Comparison of ENCODE assay signal across 8 cellular contexts in genomic region chr17:19647697-19648474, GRCh38. TPM values are rescaled to one million over a fixed set of nuclear protein-coding genes. Genes with fewer than 3 reads are reported as not detected.
DNase-seq lines count a peak whose midpoint lies in the region; ATAC-seq, FAIRE-seq and TF ChIP-seq lines count a peak whose summit lies in the region.

No MANE protein-coding gene starts in this region.

- H3K56ac ChIP-seq in mesendoderm (ENCODE audit: low read length), result peak overlapping the region; percentile 92

- peak overlapping the region; percentile 91 for H3K27ac Mint-ChIP-seq in activated CD4-positive, alpha-beta T cell treated with anti-CD3 and anti-CD28 coated beads, Interleukin-2, amount 10 ng/mL, durations not matched to agents 24 days and 14 days

- H3K27ac ChIP-seq in endothelial cell of umbilical vein (ENCODE audit: insufficient read depth, low read depth, low read length), result peak overlapping the region; percentile 59
- peak overlapping the region; percentile 95 for H3K27ac ChIP-seq in mesendoderm (ENCODE audit: low read depth, low read length)

- H3K4me2 ChIP-seq in endothelial cell of umbilical vein (ENCODE audit: insufficient read depth, low read length) (peak overlapping the region; percentile 93), mesendoderm (ENCODE audit: low read length) (peak overlapping the region; percentile 81)

- H3K27me3 ChIP-seq in endothelial cell of umbilical vein (ENCODE audit: control insufficient read depth in 2 of 2, insufficient read depth in 2 of 2, low read length in 2 of 2) (peaks cover 0 to 4% of the 10 kb centered on the region in 2 experiments), mesendoderm (ENCODE audit: insufficient read depth, low read length, poor library complexity) (no peaks in the 10 kb centered on the region)

- no peaks in the 10 kb centered on the region for H3K9me1 ChIP-seq in endothelial cell of umbilical vein (replicated peaks; ENCODE audit: control insufficient read depth, extremely low read depth, insufficient read depth, low read length)

- FAIRE-seq in endothelial cell of umbilical vein (lab: Jason Lieb, UNC), result peak; percentile 70

- H3K36me3 ChIP-seq in endothelial cell of umbilical vein (ENCODE audit: control insufficient read depth in 2 of 2, extremely low read depth in 1 of 2, insufficient read depth in 2 of 2, low read length in 2 of 2), result no peaks in the 10 kb centered on the region
- H3K36me3 ChIP-seq in mesendoderm (ENCODE audit: control insufficient read depth, insufficient read depth, low read length), result no peaks in the 10 kb centered on the region

- H3K27me3 Mint-ChIP-seq in activated CD4-positive, alpha-beta T cell treated with anti-CD3 and anti-CD28 coated beads, Interleukin-2, amount 10 ng/mL, durations not matched to agents 24 days and 14 days, result peaks cover 9% of the 10 kb centered on the region

- intact Hi-C loops in activated CD4-positive, alpha-beta T cell treated with anti-CD3 and anti-CD28 coated beads, Interleukin-2, amount 10 ng/mL, durations not matched to agents 24 days and 14 days (cut with micrococcal nuclease), result loop anchor here (1.0 to 5.0 kb wide), 2 partner anchors 270 to 286 kb away; partner anchors contain the start of genes B9D1 and MAPK7
- intact Hi-C loops in endothelial cell of umbilical vein (cut with micrococcal nuclease), result loop anchor here (1.0 to 10.0 kb wide), 4 partner anchors 47 to 286 kb away; partner anchors contain the start of gene B9D1

- H2BK120ac ChIP-seq in mesendoderm (ENCODE audit: low read depth, low read length), result peak overlapping the region; percentile 1

- no peak for TF ChIP-seq POLR2A in endothelial cell of umbilical vein (IDR thresholded peaks at IDR 0.05; ENCODE audit: low read depth, low read length)

- CTCF ChIA-PET in endothelial cell of umbilical vein (lab: Charles Lee), result interaction anchor here (0.6 to 4.1 kb wide), 25 partner anchors 9 to 362 kb away, joined by 3 to 51 read pairs (median 5); partner anchors contain the start of genes B9D1 and SLC47A1

- H3K9ac ChIP-seq in endothelial cell of umbilical vein (replicated peaks; ENCODE audit: extremely low read depth, insufficient read depth, low read length) (peak overlapping the region; percentile 68), mesendoderm (ENCODE audit: low read length) (peak overlapping the region; percentile 83)

- H3K4me3 ChIP-seq in endothelial cell of umbilical vein (replicated peaks in 1 of 3; ENCODE audit: insufficient read depth in 1 of 3, low read depth in 1 of 3, low read length in 3 of 3) (peak overlapping the region; percentile 16 to 97 (median 88)), mesendoderm (ENCODE audit: low read length) (peak overlapping the region; percentile 31)

- peaks cover 26% of the 10 kb centered on the region for H3K4me1 ChIP-seq in endothelial cell of umbilical vein (ENCODE audit: control insufficient read depth, extremely low read depth, insufficient read depth, low read length)
- H3K4me1 ChIP-seq in mesendoderm (ENCODE audit: control insufficient read depth, low read depth, low read length), result peaks cover 13% of the 10 kb centered on the region

- peak overlapping the region; percentile 95 for H2BK5ac ChIP-seq in mesendoderm (ENCODE audit: low read length)

- H3K4ac ChIP-seq in mesendoderm (ENCODE audit: low read depth, low read length), result peak overlapping the region; percentile 83

- H3K36me3 Mint-ChIP-seq in activated CD4-positive, alpha-beta T cell treated with anti-CD3 and anti-CD28 coated beads, Interleukin-2, amount 10 ng/mL, durations not matched to agents 24 days and 14 days (ENCODE audit: low read depth), result peaks cover 1% of the 10 kb centered on the region

- WGBS in mesendoderm (ENCODE audit: extremely low coverage, insufficient coverage, low lambda C conversion rate), result no CpG with 5 or more reads among the region's 37 CpGs

- BruUV-seq in endothelial cell of umbilical vein (replicated peaks; lab: Mats Ljungman, UMichigan), result TSS peak; percentile 83

- no peaks in the 10 kb centered on the region for H4K20me1 ChIP-seq in endothelial cell of umbilical vein (replicated peaks; ENCODE audit: control insufficient read depth, extremely low read depth, insufficient read depth, low read length)

- peaks cover 16% of the 10 kb centered on the region for H3K79me2 ChIP-seq in endothelial cell of umbilical vein (ENCODE audit: control insufficient read depth, insufficient read depth, low read length)
- peaks cover 36% of the 10 kb centered on the region for H3K79me2 ChIP-seq in mesendoderm (ENCODE audit: control insufficient read depth, insufficient read depth, low read length)

- peaks cover 36% of the 10 kb centered on the region for H3K4me1 Mint-ChIP-seq in activated CD4-positive, alpha-beta T cell treated with anti-CD3 and anti-CD28 coated beads, Interleukin-2, amount 10 ng/mL, durations not matched to agents 24 days and 14 days

- no peaks in the 10 kb centered on the region for H3K9me3 Mint-ChIP-seq in activated CD4-positive, alpha-beta T cell treated with anti-CD3 and anti-CD28 coated beads, Interleukin-2, amount 10 ng/mL, durations not matched to agents 24 days and 14 days

- H3K4me3 Mint-ChIP-seq in activated CD4-positive, alpha-beta T cell treated with anti-CD3 and anti-CD28 coated beads, Interleukin-2, amount 10 ng/mL, durations not matched to agents 24 days and 14 days, result peak overlapping the region; percentile 89

- POLR2A ChIA-PET in endothelial cell of umbilical vein (lab: Charles Lee), result interaction anchor here (1.4 to 1.6 kb wide), 2 partner anchors 115 to 270 kb away, joined by 3 to 4 read pairs; no protein-coding TSS in a partner anchor

- H3K23ac ChIP-seq in mesendoderm (ENCODE audit: low read length), result peak overlapping the region; percentile 66

- ATAC-seq in HG02885 (IDR thresholded peaks at IDR 0.05; ENCODE audit: poor library complexity, unreplicated experiment), result peak; percentile 35

- H4K5ac ChIP-seq in mesendoderm (ENCODE audit: low read length), result peak overlapping the region; percentile 50

- H2AFZ ChIP-seq in endothelial cell of umbilical vein (ENCODE audit: low read depth, low read length), result peak overlapping the region; percentile 82

- peak; percentile 5 to 16 for DNase-seq in stimulated activated CD4-positive, alpha-beta T cell treated with anti-CD3 and anti-CD28 coated beads, Interleukin-15, amount 100 ng/mL, for 1 hour (ENCODE audit: low read depth in 1 of 2, low spot score in 1 of 2)
- no peak for DNase-seq in stimulated activated CD4-positive, alpha-beta T cell treated with anti-CD3 and anti-CD28 coated beads, Interleukin-12 subunit alpha, Interleukin-12 subunit beta, amount 100 ng/mL, for 4 hours
- DNase-seq in NCI-H2227 (lab: John Stamatoyannopoulos, UW; ENCODE audit: unreplicated experiment), result peak; percentile 50
- DNase-seq in activated CD4-positive, alpha-beta T cell treated with anti-CD3 and anti-CD28 coated beads, Interleukin-2, amount 10 ng/mL, durations not matched to agents 24 days and 14 days, result peak; percentile 82
- peak; percentile 72 for DNase-seq in endothelial cell of umbilical vein (ENCODE audit: low read depth, low spot score)
- DNase-seq in mesendoderm, result peak; percentile 92
- DNase-seq in stimulated activated CD8-positive, alpha-beta memory T cell treated with anti-CD3 and anti-CD28 coated beads, Interleukin-7, amount 100 ng/mL, for 24 hours (ENCODE audit: low read depth), result peak; percentile 1

- H3K18ac ChIP-seq in mesendoderm (ENCODE audit: low read length), result peak overlapping the region; percentile 69

- H3K79me1 ChIP-seq in mesendoderm (ENCODE audit: low read length), result peaks cover 4% of the 10 kb centered on the region

- TF ChIP-seq CTCF in endothelial cell of umbilical vein (IDR thresholded peaks at IDR 0.05; ENCODE audit: extremely low read depth in 1 of 2, insufficient read depth in 1 of 2, low read depth in 1 of 2, low read length in 2 of 2), result no peak

- H2BK15ac ChIP-seq in mesendoderm (replicated peaks; ENCODE audit: low read depth), result no peak overlapping the region

- dilution Hi-C loops in endothelial cell of umbilical vein (cut with MboI; ENCODE audit: extremely low pct_ligation_motif_present, low sequenced_read_pairs), result no loop called here

- H2AK5ac ChIP-seq in mesendoderm (ENCODE audit: low read length), result peak overlapping the region; percentile 0

- no peak overlapping the region for H4K8ac ChIP-seq in mesendoderm (ENCODE audit: low read depth, low read length)

- no peaks in the 10 kb centered on the region for H3K9me3 ChIP-seq in endothelial cell of umbilical vein (replicated peaks; ENCODE audit: control insufficient read depth, insufficient read depth, low read length)

TF ChIP-seq in endothelial cell of umbilical vein, 7 proteins besides CTCF, POLR2A, EP300 and RAD21:
- TF ChIP-seq POLR2AphosphoS5 (IDR thresholded peaks at IDR 0.05; ENCODE audit: insufficient read depth, low read depth, low read length), result no peak
- TF ChIP-seq JUN (IDR thresholded peaks at IDR 0.05; ENCODE audit: borderline replicate concordance, insufficient read depth, insufficient read length, low read depth), result no peak

RNA-seq across cellular contexts. Expression of gene ALDH3A2, which starts 0.7 kb away (rescaled TPM):
- 32.8 and 34.3 TPM in 2 replicates for total RNA-seq in activated CD4-positive, alpha-beta T cell treated with anti-CD3 and anti-CD28 coated beads, Interleukin-2, amount 10 ng/mL, durations not matched to agents 24 days and 14 days
- 28.1 and 36.5 TPM in 2 replicates for total RNA-seq in endothelial cell of umbilical vein
- polyA plus RNA-seq in endothelial cell of umbilical vein, result 11.1 and 16.7 TPM in 2 replicates
- polyA plus RNA-seq in endothelial cell of umbilical vein (2011; cell fraction: cytosol; rRNA removed), result 16.2 and 18.6 TPM in 2 replicates
- 24.8 and 35.0 TPM in 2 replicates for polyA plus RNA-seq in endothelial cell of umbilical vein (2011; cell fraction: nucleus; rRNA removed)
- 18.5 and 24.4 TPM in 2 replicates for polyA plus RNA-seq in endothelial cell of umbilical vein (2012)
- 32.4 and 33.7 TPM in 2 replicates for polyA minus RNA-seq in endothelial cell of umbilical vein
- polyA minus RNA-seq in endothelial cell of umbilical vein (2011; cell fraction: cytosol; rRNA and poly(A)+ RNA removed), result 27.9 TPM
- polyA minus RNA-seq in endothelial cell of umbilical vein (2011; cell fraction: nucleus; rRNA and poly(A)+ RNA removed), result 14.6 and 18.2 TPM in 2 replicates
- 133 TPM for polyA plus RNA-seq in mesendoderm (2013, experiment 1 of 2)
- 135 TPM for polyA plus RNA-seq in mesendoderm (2013, experiment 2 of 2)
